ENCODE assay signal across 1 cellular context in genomic region chr2:69685321-69686048, GRCh38.
TF ChIP-seq lines count a peak whose summit lies in the region.

No MANE protein-coding gene starts in this region.

TF ChIP-seq in IMR-90, 13 proteins besides CTCF, POLR2A, EP300 and RAD21 (continued from another document):
- TF ChIP-seq ELK1 (IDR thresholded peaks at IDR 0.05; ENCODE audit: borderline replicate concordance, low read depth, low read length) (no peak), NFE2L2 (IDR thresholded peaks at IDR 0.05; ENCODE audit: low read depth, low read length) (no peak), RFX5 (IDR thresholded peaks at IDR 0.05; ENCODE audit: low read depth, low read length) (no peak), RCOR1 (IDR thresholded peaks at IDR 0.05; ENCODE audit: insufficient replicate concordance, low read length) (no peak), SMC3 (IDR thresholded peaks at IDR 0.05; ENCODE audit: low read depth, low read length) (no peak), FOS (IDR thresholded peaks at IDR 0.05; ENCODE audit: low read depth, low read length) (no peak), MAZ (IDR thresholded peaks at IDR 0.05; ENCODE audit: borderline replicate concordance, low read depth, low read length) (no peak), BHLHE40 (IDR thresholded peaks at IDR 0.05; ENCODE audit: low read depth, low read length) (no peak)
